Comparison of ENCODE assay signal across 8 cellular contexts in the genomic region with DNA sequence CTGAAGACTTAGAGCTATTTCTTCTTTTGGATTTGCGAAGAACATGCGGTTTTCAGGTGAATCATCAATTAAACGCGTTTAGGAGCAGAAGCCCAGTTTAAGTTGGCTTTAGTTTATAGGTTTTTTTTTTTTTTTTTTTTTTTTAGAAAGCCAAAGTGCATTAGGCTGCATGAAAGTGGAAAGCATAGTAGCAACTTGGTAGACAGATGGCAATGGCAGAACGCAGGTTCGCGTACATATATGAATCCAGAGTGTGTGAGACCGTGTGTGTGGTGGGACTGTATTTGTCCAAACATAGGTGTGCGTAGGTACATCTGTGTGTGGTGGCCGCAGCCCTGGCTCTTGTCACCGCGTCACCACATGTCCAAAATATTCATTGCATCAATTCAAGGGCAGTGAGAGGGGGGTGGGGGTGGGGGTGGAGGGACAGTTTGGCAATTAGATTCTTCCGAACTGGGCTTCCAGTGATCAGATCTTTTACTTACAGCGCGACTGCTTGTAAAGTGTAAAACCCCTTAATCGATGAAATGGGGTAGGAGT. TPM values are rescaled to one million over a fixed set of nuclear protein-coding genes. Genes with fewer than 3 reads are reported as not detected.
DNase-seq lines count a peak whose midpoint lies in the region; ATAC-seq, FAIRE-seq and TF ChIP-seq lines count a peak whose summit lies in the region.

No MANE protein-coding gene starts in this region.

- no peak for TF ChIP-seq CTCF in choroid plexus epithelial cell (conservative IDR thresholded peaks at IDR 0.05; ENCODE audit: low read depth, low read length)
- TF ChIP-seq CTCF in HepG2 (CRISPR knock-in tag; IDR thresholded peaks at IDR 0.05): no peak

- intact Hi-C loops in HepG2 (cut with micrococcal nuclease; ENCODE audit: unreplicated experiment): loop anchor here (1.0 to 5.0 kb wide), 2 partner anchors 209 to 523 kb away; partner anchors contain the start of gene PGRMC2

- H3K9me3 Mint-ChIP-seq in T-cell: no peaks in the 10 kb centered on the region
- H3K9me3 Mint-ChIP-seq in stimulated activated naive B cell treated with anti-CD40 and anti-IgM and Interleukin-4, amounts not matched to agents 10 μg/mL and 1 μg/mL and 100 μg/mL, for 72 hours: no peaks in the 10 kb centered on the region

- no peak for TF ChIP-seq RAD21 in HepG2 (CRISPR knock-in tag; IDR thresholded peaks at IDR 0.05)

- peak overlapping the region; percentile 96 to 100 (median 96) for H3K4me3 Mint-ChIP-seq in T-cell
- H3K4me3 Mint-ChIP-seq in stimulated activated naive B cell treated with anti-CD40 and anti-IgM and Interleukin-4, amounts not matched to agents 10 μg/mL and 1 μg/mL and 100 μg/mL, for 72 hours: peak overlapping the region; percentile 93 to 96

- H3K36me3 ChIP-seq in HepG2 (replicated peaks in 1 of 2; ENCODE audit: control insufficient read depth in 1 of 2, insufficient read depth in 2 of 2, low read length in 2 of 2): no peaks in the 10 kb centered on the region

- ATAC-seq in T-cell (replicated peaks in 1 of 4): no peak
- ATAC-seq in HepG2: peak; percentile 7
- ATAC-seq in stimulated activated naive B cell treated with anti-CD40 and anti-IgM and Interleukin-4, amounts not matched to agents 10 μg/mL and 1 μg/mL and 100 μg/mL, for 72 hours (replicated peaks): peak; percentile 2 to 7
- ATAC-seq in HG03095 (IDR thresholded peaks at IDR 0.05; ENCODE audit: unreplicated experiment): no peak
- no peak for ATAC-seq in HG02885 (IDR thresholded peaks at IDR 0.05; ENCODE audit: poor library complexity, unreplicated experiment)

- CTCF ChIA-PET in T-cell (lab: Charles Lee): interaction anchor here (0.7 to 1.6 kb wide), 6 partner anchors 8 to 339 kb away, joined by 3 to 9 read pairs (median 4); no protein-coding TSS in a partner anchor
- CTCF ChIA-PET in HepG2 (lab: Yijun Ruan, JAX; ENCODE audit: low intra/inter-chr PET ratio, low total read pairs): interaction anchor here (1.5 to 1.8 kb wide), 4 partner anchors 53 to 356 kb away, joined by 3 to 8 read pairs (median 5); no protein-coding TSS in a partner anchor

- no peaks in the 10 kb centered on the region; a peak in 1 of 5 replicates for H3K27me3 ChIP-seq in HepG2 (ENCODE audit: control insufficient read depth in 1 of 2, insufficient read depth in 2 of 2, low read length in 2 of 2)

- peak overlapping the region; percentile 97 to 98 for H3K27ac Mint-ChIP-seq in T-cell
- peak overlapping the region; percentile 99 for H3K27ac Mint-ChIP-seq in stimulated activated naive B cell treated with anti-CD40 and anti-IgM and Interleukin-4, amounts not matched to agents 10 μg/mL and 1 μg/mL and 100 μg/mL, for 72 hours

- no peaks in the 10 kb centered on the region for H3K9me3 ChIP-seq in HepG2 (ENCODE audit: low read length)

- 0% methylated on average over 16 of the region's 16 CpGs for WGBS in HepG2 (ENCODE audit: low lambda C conversion rate)

- H3K36me3 Mint-ChIP-seq in T-cell: no peaks in the 10 kb centered on the region
- no peaks in the 10 kb centered on the region for H3K36me3 Mint-ChIP-seq in stimulated activated naive B cell treated with anti-CD40 and anti-IgM and Interleukin-4, amounts not matched to agents 10 μg/mL and 1 μg/mL and 100 μg/mL, for 72 hours

- peak overlapping the region; percentile 99 for H3K27ac ChIP-seq in HepG2 (ENCODE audit: extremely low read length, insufficient read depth, low read length)

- no peak; a peak in 1 of 4 replicates for TF ChIP-seq POLR2A in HepG2 (IDR thresholded peaks at IDR 0.05; ENCODE audit: insufficient read depth in 1 of 2, low read depth in 2 of 2, low read length in 2 of 2)

- no TSS peak for BruUV-seq in HepG2 (replicated peaks; lab: Mats Ljungman, UMichigan)

- in situ Hi-C loops in HepG2 (cut with HindIII; ENCODE audit: extremely low pct_ligation_motif_present, low pct_unique_long_range_greater_than_20kb): loop anchor here (5.0 to 25.0 kb wide), 2 partner anchors 52 to 248 kb away; no protein-coding TSS in a partner anchor

- H3K4me2 ChIP-seq in HepG2 (ENCODE audit: low read depth, low read length): peak overlapping the region; percentile 98

- peaks cover 20 to 25% (median 24%) of the 10 kb centered on the region in 3 donors for H3K4me1 Mint-ChIP-seq in T-cell
- H3K4me1 Mint-ChIP-seq in stimulated activated naive B cell treated with anti-CD40 and anti-IgM and Interleukin-4, amounts not matched to agents 10 μg/mL and 1 μg/mL and 100 μg/mL, for 72 hours: peaks cover 4 to 18% of the 10 kb centered on the region in 2 donors

- H4K20me1 ChIP-seq in HepG2 (ENCODE audit: insufficient read depth, low read length): peaks cover 17% of the 10 kb centered on the region

- peaks cover 20% of the 10 kb centered on the region for H3K4me1 ChIP-seq in HepG2 (ENCODE audit: insufficient read depth, low read length)

- H3K4me3 ChIP-seq in choroid plexus epithelial cell (ENCODE audit: low read depth, low read length) (peak overlapping the region; percentile 80), HepG2 (replicated peaks in 1 of 3; ENCODE audit: insufficient read depth in 1 of 3, low read depth in 2 of 3, low read length in 3 of 3) (peak overlapping the region; percentile 82 to 99 (median 84))

- H3K79me2 ChIP-seq in HepG2 (ENCODE audit: insufficient read depth, low read length): peaks cover 33% of the 10 kb centered on the region

- H3K27me3 Mint-ChIP-seq in T-cell: no peaks in the 10 kb centered on the region
- H3K27me3 Mint-ChIP-seq in stimulated activated naive B cell treated with anti-CD40 and anti-IgM and Interleukin-4, amounts not matched to agents 10 μg/mL and 1 μg/mL and 100 μg/mL, for 72 hours: no peaks in the 10 kb centered on the region

- H2AFZ ChIP-seq in HepG2 (ENCODE audit: low read length): peak overlapping the region; percentile 79

- no peak for FAIRE-seq in HepG2 (lab: Jason Lieb, UNC)

- DNase-seq in DMS 273 treated with DMSO at 0.1 percent for 48 hours (lab: John Stamatoyannopoulos, UW): peak; percentile 26
- peak; percentile 20 for DNase-seq in HuH-7 (ENCODE audit: low spot score)
- peak in 21 of 34 experiments; percentile 4 to 36 (median 15) for DNase-seq in T-cell
- DNase-seq in choroid plexus epithelial cell (ENCODE audit: low read depth): peak; percentile 61
- DNase-seq in HepG2 (ENCODE audit: low spot score): peak; percentile 45
- DNase-seq in stimulated activated naive B cell treated with anti-CD40 and anti-IgM and Interleukin-4, amounts not matched to agents 10 μg/mL and 1 μg/mL and 100 μg/mL, for 72 hours: peak; percentile 30

- TF ChIP-seq EP300 in HepG2 (IDR thresholded peaks at IDR 0.05; ENCODE audit: low read depth in 2 of 2, low read length in 2 of 2) (no peak), HepG2 (CRISPR knock-in tag; IDR thresholded peaks at IDR 0.05; ENCODE audit: borderline replicate concordance) (no peak)

- H3K9ac ChIP-seq in HepG2 (ENCODE audit: insufficient read depth, low read depth, low read length): peak overlapping the region; percentile 88

- POLR2A ChIA-PET in T-cell (lab: Charles Lee): interaction anchor here (0.7 to 1.0 kb wide), 3 partner anchors 14 to 351 kb away, joined by 4 to 13 read pairs (median 12); no protein-coding TSS in a partner anchor
- POLR2A ChIA-PET in HepG2 (lab: Yijun Ruan, JAX): no interaction called here

TF ChIP-seq in HepG2, 621 proteins besides CTCF, POLR2A, EP300 and RAD21:
- no peak for TF ChIP-seq TP53 (CRISPR knock-in tag; conservative IDR thresholded peaks at IDR 0.05)
- TF ChIP-seq TGIF2 (CRISPR knock-in tag; IDR thresholded peaks at IDR 0.05): 0 out of 2 replicates have a peak, but pooled peaks have one; percentile 10
- TF ChIP-seq NAIF1 (CRISPR knock-in tag; IDR thresholded peaks at IDR 0.05; ENCODE audit: borderline replicate concordance): 0 out of 2 replicates have a peak, but pooled peaks have one; percentile 17

RNA-seq across cellular contexts. Expression of gene JADE1, which starts 0.9 kb away (rescaled TPM):
- total RNA-seq in T-cell (10 to 100 TPM; 51.3 to 63.0 (median 56.6) TPM), HepG2 (2016; rRNA removed; fragmentation: Illumina TruSeq; extraction: Trizol) (19.3 and 23.4 TPM in 2 replicates)
- 6.6 and 7.7 TPM in 2 replicates for total RNA-seq in HepG2 (2016; cell fraction: cytosol; rRNA removed; fragmentation: Illumina TruSeq; extraction: Trizol; ENCODE audit: low read depth)
- 18.1 and 21.4 TPM in 2 replicates for total RNA-seq in HepG2 (2016; cell fraction: insoluble cytoplasmic fraction; rRNA removed; fragmentation: Illumina TruSeq; extraction: Trizol)
- total RNA-seq in HepG2 (2016; cell fraction: membrane; rRNA removed; fragmentation: Illumina TruSeq; extraction: Trizol): 10.8 and 10.9 TPM in 2 replicates
- total RNA-seq in HepG2 (2016; cell fraction: nucleus; rRNA removed; fragmentation: Illumina TruSeq; extraction: Trizol): 20.7 and 21.9 TPM in 2 replicates
- 4.9 and 5.4 TPM in 2 replicates for polyA plus RNA-seq in HepG2 (2011; rRNA removed)
- 4.4 and 4.5 TPM in 2 replicates for polyA plus RNA-seq in HepG2 (2011; cell fraction: cytosol; rRNA removed)
- polyA plus RNA-seq in HepG2 (2011; cell fraction: nucleus; rRNA removed): 9.5 and 9.6 TPM in 2 replicates
- polyA plus RNA-seq in HepG2 (2012): 10.1 and 12.2 TPM in 2 replicates
- polyA plus RNA-seq in HepG2 (2016; cell fraction: cytosol; fragmentation: Illumina TruSeq; extraction: Trizol; ENCODE audit: low read depth): 1.0 and 1.1 TPM in 2 replicates
- 17.4 and 18.4 TPM in 2 replicates for polyA plus RNA-seq in HepG2 (2016; cell fraction: insoluble cytoplasmic fraction; fragmentation: Illumina TruSeq; extraction: Trizol; ENCODE audit: low read depth)
- polyA plus RNA-seq in HepG2 (2016; cell fraction: membrane; fragmentation: Illumina TruSeq; extraction: Trizol; ENCODE audit: low read depth): 4.8 and 4.9 TPM in 2 replicates
- 25.1 and 26.7 TPM in 2 replicates for polyA plus RNA-seq in HepG2 (2016; cell fraction: nucleus; fragmentation: Illumina TruSeq; extraction: Trizol; ENCODE audit: insufficient read depth, low read depth)
- 18.0 and 27.0 TPM in 2 replicates for polyA minus RNA-seq in HepG2 (2011; rRNA and poly(A)+ RNA removed; ENCODE audit: low replicate concordance)
- 7.4 and 7.7 TPM in 2 replicates for polyA minus RNA-seq in HepG2 (2011; cell fraction: cytosol; rRNA and poly(A)+ RNA removed)
- polyA minus RNA-seq in HepG2 (2011; cell fraction: nucleus; rRNA and poly(A)+ RNA removed): 18.4 and 20.6 TPM in 2 replicates

Comparison
In these comparisons a context has a peak if more than half of its experiments do, and no peak if none do; other contexts are left out.
1. ATAC-seq: peak in HepG2 (single experiment) and stimulated activated naive B cell treated with anti-CD40 and anti-IgM and Interleukin-4, amounts not matched to agents 10 μg/mL and 1 μg/mL and 100 μg/mL, for 72 hours (2 of 2); none in T-cell (0 of 4), HG03095 (single experiment) and HG02885 (single experiment).
2. Peak in every context shown above with its lines, with median percentiles within 50 percentile points of each other: DNase-seq.